Comparison of ENCODE assay signal across 8 cellular contexts in genomic region chr22:43273902-43274484, GRCh38.
DNase-seq lines count a peak whose midpoint lies in the region; ATAC-seq and TF ChIP-seq lines count a peak whose summit lies in the region.

No MANE protein-coding gene starts in this region.

- TF ChIP-seq CTCF in astrocyte of the spinal cord (IDR thresholded peaks at IDR 0.05; ENCODE audit: low read depth, low read length), result peak; percentile 68

- no peak overlapping the region for H3K4me3 ChIP-seq in astrocyte of the spinal cord (ENCODE audit: low read depth, low read length)

- ATAC-seq in GM19463 (IDR thresholded peaks at IDR 0.05; ENCODE audit: unreplicated experiment), result no peak
- no peak for ATAC-seq in HG02884 (IDR thresholded peaks at IDR 0.05; ENCODE audit: unreplicated experiment)

- in situ Hi-C loops in astrocyte of the spinal cord (cut with HindIII; ENCODE audit: low sequenced_read_pairs), result no loop called here

- DNase-seq in EH (ENCODE audit: low read depth) (peak; percentile 63), KG1 (lab: John Stamatoyannopoulos, UW) (peak; percentile 33), SHP77 treated with DMSO at 0.1 percent for 48 hours (lab: John Stamatoyannopoulos, UW) (peak; percentile 51), astrocyte of the spinal cord (ENCODE audit: low read depth, low spot score) (peak; percentile 32), iPS DF 4.7 (ENCODE audit: extremely low read depth, low spot score) (peak; percentile 62)
- peak; percentile 27 to 32 for DNase-seq in stimulated activated CD4-positive, alpha-beta T cell treated with anti-CD3 and anti-CD28 coated beads, Interleukin-2, amount 100 ng/mL, for 48 hours
